Comparison of ENCODE assay signal across 8 cellular contexts in genomic region chr16:83813818-83814653, GRCh38. TPM values are rescaled to one million over a fixed set of nuclear protein-coding genes. Genes with fewer than 3 reads are reported as not detected.
DNase-seq lines count a peak whose midpoint lies in the region; ATAC-seq and TF ChIP-seq lines count a peak whose summit lies in the region.

No MANE protein-coding gene starts in this region.

- intact Hi-C loops in sigmoid colon (cut with DNase I): loop anchor here (5.0 kb wide), 1 partner anchor 83 kb away; the partner anchor contains the start of gene MLYCD

- H3K4me1 Mint-ChIP-seq in H9: peaks cover 27 to 31% of the 10 kb centered on the region in 2 experiments

- H3K36me3 ChIP-seq in sigmoid colon: peaks cover 0 to 20% (median 6%) of the 10 kb centered on the region in 4 donors
- peaks cover 0 to 16% (median 0%) of the 10 kb centered on the region in 3 donors for H3K36me3 ChIP-seq in Peyer's patch

- H3K18ac ChIP-seq in H9 (ENCODE audit: insufficient read length, low read depth, low read length): peak overlapping the region; percentile 99

- H3K27me3 Mint-ChIP-seq in H9 (ENCODE audit: low read depth): no peaks in the 10 kb centered on the region

- peak overlapping the region; percentile 51 for H2BK120ac ChIP-seq in H9 (ENCODE audit: low read depth, low read length, poor library complexity, severe bottlenecking)

- no peak overlapping the region for H2AFZ ChIP-seq in H9 (ENCODE audit: low read length)

- no peak overlapping the region for H4K8ac ChIP-seq in H9 (replicated peaks; ENCODE audit: insufficient read length, low read depth, low read length)

- H3K4me2 ChIP-seq in H9 (ENCODE audit: insufficient read depth, insufficient read length, low read length): no peak overlapping the region

- peak overlapping the region; percentile 52 for H2AK5ac ChIP-seq in H9 (ENCODE audit: insufficient read length, low read length)

- H3K14ac ChIP-seq in H9 (ENCODE audit: insufficient read depth, low read length): peak overlapping the region; percentile 95; the same call in 1 of the 2 replicates

- H3K23me2 ChIP-seq in H9 (ENCODE audit: insufficient read length, low read depth, low read length, poor library complexity, severe bottlenecking): no peaks in the 10 kb centered on the region

- peak overlapping the region; percentile 90 for H4K5ac ChIP-seq in H9 (ENCODE audit: insufficient read length, low read depth, low read length)

- peaks cover 1% of the 10 kb centered on the region for H3K79me1 ChIP-seq in H9 (ENCODE audit: insufficient read depth, low read depth, low read length, poor library complexity, severe bottlenecking)

- H4K20me1 ChIP-seq in H9 (ENCODE audit: control insufficient read depth, insufficient read depth, insufficient read length): no peaks in the 10 kb centered on the region

- ATAC-seq in HG03108 (IDR thresholded peaks at IDR 0.05; ENCODE audit: unreplicated experiment) (no peak), GM19455 (IDR thresholded peaks at IDR 0.05; ENCODE audit: unreplicated experiment) (no peak)

- H3T11ph ChIP-seq in H9 (ENCODE audit: low read length): no peak overlapping the region

- H2BK15ac ChIP-seq in H9 (ENCODE audit: low read depth, low read length): no peak overlapping the region

- peak; percentile 54 for DNase-seq in AG09319 (ENCODE audit: extremely low read depth, low read depth)
- DNase-seq in H9: no peak
- peak; percentile 94 for DNase-seq in NCI-H748 (lab: John Stamatoyannopoulos, UW; ENCODE audit: unreplicated experiment)
- peak; percentile 48 for DNase-seq in fibroblast of the aortic adventitia (ENCODE audit: low read depth)
- no peak for DNase-seq in sigmoid colon
- DNase-seq in Peyer's patch: no peak

- H3K79me2 ChIP-seq in H9 (ENCODE audit: insufficient read depth, low read length): peaks cover 1% of the 10 kb centered on the region; the same call in 1 of the 2 replicates

- H2BK20ac ChIP-seq in H9 (ENCODE audit: low read depth, low read length, poor library complexity, severe bottlenecking): no peak overlapping the region

- H3K56ac ChIP-seq in H9 (ENCODE audit: insufficient read length, low read depth, low read length): no peak overlapping the region

- no peak for TF ChIP-seq EP300 in sigmoid colon (IDR thresholded peaks at IDR 0.05)

- peak overlapping the region; percentile 75 for H3K27ac ChIP-seq in H9 (ENCODE audit: insufficient read length, low read depth, low read length)
- peak overlapping the region; percentile 55 to 75 (median 71) for H3K27ac ChIP-seq in sigmoid colon
- peak overlapping the region in 2 of 4 donors; percentile 17 to 60 for H3K27ac ChIP-seq in Peyer's patch

- no peaks in the 10 kb centered on the region for H3K27me3 ChIP-seq in H9 (ENCODE audit: insufficient read depth, low read length)
- H3K27me3 ChIP-seq in sigmoid colon: no peaks in the 10 kb centered on the region
- no peaks in the 10 kb centered on the region for H3K27me3 ChIP-seq in Peyer's patch

- H3K9ac ChIP-seq in H9 (ENCODE audit: extremely low read depth, insufficient read length, low read length): no peak overlapping the region

- H3K9me3 ChIP-seq in H9 (ENCODE audit: control insufficient read depth, low read depth, low read length): no peaks in the 10 kb centered on the region
- H3K9me3 ChIP-seq in sigmoid colon: no peaks in the 10 kb centered on the region
- no peaks in the 10 kb centered on the region for H3K9me3 ChIP-seq in Peyer's patch

- H3K27ac Mint-ChIP-seq in H9: peak overlapping the region; percentile 24 to 89 (median 81); a peak in 6 of 7 replicates

- no peak overlapping the region for H2BK12ac ChIP-seq in H9 (ENCODE audit: insufficient read length, low read depth, low read length)

- peaks cover 15 to 37% (median 28%) of the 10 kb centered on the region in 3 experiments; a peak in 6 of 7 replicates for H3K36me3 Mint-ChIP-seq in H9 (ENCODE audit: insufficient read depth in 1 of 3, low read depth in 3 of 3)

- H3K4me3 ChIP-seq in fibroblast of the aortic adventitia (ENCODE audit: low read depth, low read length) (no peak overlapping the region), sigmoid colon (peak overlapping the region in 3 of 4 donors; percentile 4 to 19 (median 5)), Peyer's patch (no peak overlapping the region)

- TF ChIP-seq CTCF in AG09319 (IDR thresholded peaks at IDR 0.05; ENCODE audit: low read depth, low read length): no peak
- no peak for TF ChIP-seq CTCF in H9 (conservative IDR thresholded peaks at IDR 0.05)
- TF ChIP-seq CTCF in fibroblast of the aortic adventitia (IDR thresholded peaks at IDR 0.05; ENCODE audit: insufficient read depth, low read length): no peak
- no peak for TF ChIP-seq CTCF in sigmoid colon (IDR thresholded peaks at IDR 0.05)
- TF ChIP-seq CTCF in Peyer's patch (IDR thresholded peaks at IDR 0.05): no peak

- H4K91ac ChIP-seq in H9 (ENCODE audit: insufficient read length, low read depth, low read length): no peak overlapping the region

- no CpG with 5 or more reads among the region's 13 CpGs for WGBS in H9 (ENCODE audit: extremely low coverage, insufficient read length, low lambda C conversion rate)
- 13 to 46% methylated on average over 13 of the region's 13 CpGs for WGBS in sigmoid colon, 2 donors

- H3K4ac ChIP-seq in H9 (ENCODE audit: low read depth, low read length): no peak overlapping the region; the same call in 1 of the 2 replicates

- H3K9me3 Mint-ChIP-seq in H9: no peaks in the 10 kb centered on the region

- no peak overlapping the region for H3K4me3 Mint-ChIP-seq in H9

- H3K4me1 ChIP-seq in H9 (ENCODE audit: insufficient read depth, low read length) (peaks cover 8% of the 10 kb centered on the region; the same call in 1 of the 2 replicates), sigmoid colon (peaks cover 0 to 72% (median 61%) of the 10 kb centered on the region in 4 donors), Peyer's patch (peaks cover 0 to 12% (median under 1%) of the 10 kb centered on the region in 4 donors)

- no peak overlapping the region for H3K23ac ChIP-seq in H9 (ENCODE audit: insufficient read length, low read depth, low read length)

- H2BK5ac ChIP-seq in H9 (ENCODE audit: insufficient read length, low read length): peak overlapping the region; percentile 78

- TF ChIP-seq POLR2A in sigmoid colon (IDR thresholded peaks at IDR 0.05) (no peak), Peyer's patch (IDR thresholded peaks at IDR 0.05) (no peak)

RNA-seq across cellular contexts. Expression of gene HSBP1, which starts 6.3 kb away (rescaled TPM):
- 228 and 230 TPM in 2 replicates for total RNA-seq in H9 (2021)
- total RNA-seq in fibroblast of the aortic adventitia (ENCODE audit: low replicate concordance): 19.0 and 77.8 TPM in 2 replicates
- 10 to 100 TPM in 3 of 4 donors, 1 to 10 TPM in 1; 7.5 to 16.9 (median 12.7) TPM for total RNA-seq in sigmoid colon
- 10 to 100 TPM; 28.7 to 40.6 (median 36.6) TPM for polyA plus RNA-seq in sigmoid colon
- total RNA-seq in Peyer's patch: 10 to 100 TPM; 12.4 to 19.0 (median 18.1) TPM

Comparison
In these comparisons a context has a peak if more than half of its experiments do, and no peak if none do; other contexts are left out.
1. DNase-seq: peak in AG09319 (single experiment), NCI-H748 (single experiment) and fibroblast of the aortic adventitia (single experiment); none in H9 (single experiment), sigmoid colon (single experiment) and Peyer's patch (0 of 3).
2. H3K4me3 ChIP-seq: peak in sigmoid colon (3 of 4); none in fibroblast of the aortic adventitia (single experiment) and Peyer's patch (0 of 4).